In the genomic region with DNA sequence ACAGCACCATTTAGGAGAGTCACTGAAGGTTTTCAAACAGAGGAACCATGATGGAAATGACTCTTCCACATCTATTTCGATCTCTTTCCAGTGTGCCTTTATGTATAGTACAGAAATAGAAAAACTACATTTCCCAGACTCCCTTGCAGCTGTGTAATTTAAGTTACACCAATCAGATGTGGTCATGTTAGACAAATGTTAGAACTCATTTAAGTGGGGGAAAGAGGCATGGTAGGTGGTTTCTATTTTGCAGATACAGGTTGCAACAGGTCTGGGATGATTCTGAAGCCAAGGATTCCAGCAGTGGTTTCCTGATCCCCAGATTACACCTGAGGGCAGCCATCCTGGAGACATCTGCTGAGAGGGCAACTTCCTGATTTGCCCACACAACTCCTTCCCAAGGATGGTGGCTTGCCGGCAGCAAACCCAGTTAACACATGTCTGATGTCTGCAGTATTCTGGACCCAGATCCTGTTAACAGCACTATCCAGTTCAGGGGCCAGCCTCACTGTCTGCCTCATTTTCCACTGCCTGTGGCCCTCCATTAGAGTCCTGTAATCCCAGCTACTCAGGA, we compare ENCODE assay signal across 9 cellular contexts. TPM values are rescaled to one million over a fixed set of nuclear protein-coding genes. Genes with fewer than 3 reads are reported as not detected.
A peak's percentile ranks its signal among the peaks of the same experiment; 100 is the strongest.
DNase-seq lines count a peak whose midpoint lies in the region; ATAC-seq, FAIRE-seq and TF ChIP-seq lines count a peak whose summit lies in the region.
"Had no signal": no experiment of that assay in that cellular context is flagged by ENCODE, and none has a peak within 500 bp of the region (broad histone marks: within the 10 kb centered on the region; RNA-seq: fewer than 3 reads in every experiment).

No MANE protein-coding gene starts in this region.

- no peaks in the 10 kb centered on the region for H3K27me3 ChIP-seq in CD8-positive, alpha-beta memory T cell (ENCODE audit: insufficient read depth, low read length, poor library complexity, severe bottlenecking)
- H3K27me3 ChIP-seq in K562 (ENCODE audit: control insufficient read depth in 2 of 2, insufficient read depth in 2 of 2, low read length in 2 of 2) (no peaks in the 10 kb centered on the region), mucosa of rectum (ENCODE audit: control insufficient read depth in 2 of 2, insufficient read depth in 2 of 2, low read length in 2 of 2) (no peaks in the 10 kb centered on the region)

- TF ChIP-seq POLR2A in K562 (conservative IDR thresholded peaks at IDR 0.05), result no peak

- no peak for TF ChIP-seq RAD21 in K562 (CRISPR knock-in tag; conservative IDR thresholded peaks at IDR 0.05 in 1 of 2, IDR thresholded peaks at IDR 0.05 in 1 of 2)

- DNase-seq in CD8-positive, alpha-beta memory T cell, result peak in 2 of 5 donors; percentile 18 to 23
- DNase-seq in HT-29 (ENCODE audit: low spot score) (peak; percentile 1), K562 (ENCODE audit: extremely low read depth in 1 of 4, low spot score in 3 of 4) (peak; percentile 2 to 16 (median 10)), C1 segment of cervical spinal cord (lab: John Stamatoyannopoulos, UW) (no peak), endothelial cell (ENCODE audit: low spot score) (no peak)
- DNase-seq in activated CD4-positive, CD25-positive, alpha-beta regulatory T cell treated with anti-CD3 and anti-CD28 coated beads, Interleukin-2, amount 50 U/mL, for 72 hours, result no peak
- DNase-seq in stimulated activated naive CD4-positive, alpha-beta T cell treated with Interleukin-2 at 50 U/mL for 16 hours (lab: John Stamatoyannopoulos, UW), result no peak
- DNase-seq: NCI-H1436 treated with DMSO at 0.1 percent for 48 hours had no signal

- H3K27me3 Mint-ChIP-seq in CD8-positive, alpha-beta memory T cell, result peaks cover 3 to 5% of the 10 kb centered on the region in 2 donors
- H3K27me3 Mint-ChIP-seq in endothelial cell (ENCODE audit: unreplicated experiment), result peaks cover 5% of the 10 kb centered on the region

- H3K4me1 Mint-ChIP-seq in CD8-positive, alpha-beta memory T cell, result peaks cover 5 to 14% (median 12%) of the 10 kb centered on the region in 3 donors
- H3K4me1 Mint-ChIP-seq in endothelial cell (ENCODE audit: unreplicated experiment), result peaks cover 11% of the 10 kb centered on the region

- H3K4me2 ChIP-seq in K562 (ENCODE audit: insufficient read depth, low read length), result peak overlapping the region; percentile 41; the same call in 1 of the 2 replicates

- H3K9me3 ChIP-seq in CD8-positive, alpha-beta memory T cell (ENCODE audit: low read length), result no peaks in the 10 kb centered on the region
- H3K9me3 ChIP-seq in K562 (replicated peaks; ENCODE audit: control insufficient read depth, insufficient read depth, low read depth, low read length) (no peaks in the 10 kb centered on the region; the same call in 1 of the 2 replicates), mucosa of rectum (ENCODE audit: control insufficient read depth in 2 of 2, low read length in 2 of 2) (no peaks in the 10 kb centered on the region)

- H3K9me1 ChIP-seq in K562 (ENCODE audit: control insufficient read depth, insufficient read depth, low read length), result no peaks in the 10 kb centered on the region

- no peak for FAIRE-seq in K562 (lab: Jason Lieb, UNC)

- peak overlapping the region in 3 of 8 donors; percentile 45 to 59 (median 46) for H3K27ac Mint-ChIP-seq in CD8-positive, alpha-beta memory T cell
- H3K27ac Mint-ChIP-seq in endothelial cell (ENCODE audit: unreplicated experiment), result no peak overlapping the region

- WGBS in K562 (ENCODE audit: insufficient coverage, low coverage, missing lambda C conversion rate), result 0% methylated on average over 2 of the region's 2 CpGs

- H3K4me3 Mint-ChIP-seq in CD8-positive, alpha-beta memory T cell, result peak overlapping the region in 4 of 7 donors; percentile 12 to 62 (median 44)
- no peak overlapping the region for H3K4me3 Mint-ChIP-seq in endothelial cell (ENCODE audit: unreplicated experiment)

- intact Hi-C loops in K562 (cut with micrococcal nuclease), result no loop called here

- no peaks in the 10 kb centered on the region for H3K79me2 ChIP-seq in K562 (ENCODE audit: control insufficient read depth, insufficient read depth, low read length)

- H4K20me1 ChIP-seq in K562 (replicated peaks; ENCODE audit: control insufficient read depth, insufficient read depth, low read length), result no peaks in the 10 kb centered on the region

- H3K4me3 ChIP-seq in CD8-positive, alpha-beta memory T cell (ENCODE audit: low read length), result no peak overlapping the region
- H3K4me3 ChIP-seq in K562 (no peak overlapping the region), mucosa of rectum (ENCODE audit: low read length in 2 of 2) (no peak overlapping the region)

- no peaks in the 10 kb centered on the region for H3K9me3 Mint-ChIP-seq in CD8-positive, alpha-beta memory T cell
- H3K9me3 Mint-ChIP-seq in endothelial cell (ENCODE audit: unreplicated experiment), result no peaks in the 10 kb centered on the region

- CTCF ChIA-PET in CD8-positive, alpha-beta memory T cell (lab: Charles Lee), result no interaction called here
- CTCF ChIA-PET in K562 (lab: Yijun Ruan, JAX; ENCODE audit: low intra/inter-chr PET ratio), result no interaction called here

- BruUV-seq in K562 (replicated peaks; lab: Mats Ljungman, UMichigan), result no TSS peak

- TF ChIP-seq CTCF in K562 (IDR thresholded peaks at IDR 0.05 in 2 of 3, conservative IDR thresholded peaks at IDR 0.05 in 1 of 3; ENCODE audit: insufficient read depth in 2 of 3, low read depth in 1 of 3, low read length in 3 of 3), result no peak
- no peak for TF ChIP-seq CTCF in endothelial cell (IDR thresholded peaks at IDR 0.05; ENCODE audit: unreplicated experiment)

- no peak for TF ChIP-seq EP300 in K562 (IDR thresholded peaks at IDR 0.05; ENCODE audit: low read length)

- H2AFZ ChIP-seq in K562 (ENCODE audit: low read depth, low read length), result peak overlapping the region; percentile 72

- H3K9ac ChIP-seq in K562 (ENCODE audit: insufficient read depth in 1 of 2, low read depth in 2 of 2, low read length in 2 of 2) (no peak overlapping the region), mucosa of rectum (ENCODE audit: low read depth in 1 of 2, low read length in 2 of 2) (no peak overlapping the region)

- no peaks in the 10 kb centered on the region for H3K36me3 Mint-ChIP-seq in CD8-positive, alpha-beta memory T cell
- no peaks in the 10 kb centered on the region for H3K36me3 Mint-ChIP-seq in endothelial cell (ENCODE audit: low read depth, unreplicated experiment)

- ATAC-seq in K562, result peak; percentile 82

- H3K36me3 ChIP-seq in CD8-positive, alpha-beta memory T cell (ENCODE audit: insufficient read depth, low read length), result no peaks in the 10 kb centered on the region
- H3K36me3 ChIP-seq in K562 (ENCODE audit: control insufficient read depth, insufficient read depth, low read length), result no peaks in the 10 kb centered on the region
- no peaks in the 10 kb centered on the region for H3K36me3 ChIP-seq in mucosa of rectum (ENCODE audit: control insufficient read depth in 2 of 2, insufficient read depth in 2 of 2, low read length in 2 of 2)

- in situ Hi-C loops in K562 (cut with MboI), result no loop called here

- H3K27ac ChIP-seq in CD8-positive, alpha-beta memory T cell (ENCODE audit: low read depth, low read length), result no peak overlapping the region
- no peak overlapping the region for H3K27ac ChIP-seq in K562 (ENCODE audit: extremely low read depth, low read depth, low read length)
- peak overlapping the region; percentile 54 to 56 for H3K27ac ChIP-seq in mucosa of rectum (ENCODE audit: low read depth in 2 of 2, low read length in 2 of 2)

- POLR2A ChIA-PET in CD8-positive, alpha-beta memory T cell (lab: Charles Lee), result no interaction called here
- POLR2A ChIA-PET in K562 (lab: Yijun Ruan, JAX), result no interaction called here

- peaks cover 8% of the 10 kb centered on the region for H3K4me1 ChIP-seq in CD8-positive, alpha-beta memory T cell (ENCODE audit: insufficient read depth, low read length)
- H3K4me1 ChIP-seq in K562 (replicated peaks in 1 of 2; ENCODE audit: control insufficient read depth in 2 of 2, insufficient read depth in 2 of 2, low read length in 2 of 2) (no peaks in the 10 kb centered on the region), mucosa of rectum (ENCODE audit: control insufficient read depth in 2 of 2, insufficient read depth in 2 of 2, low read length in 2 of 2) (peaks cover 0 to 9% of the 10 kb centered on the region in 2 donors)

TF ChIP-seq in K562, 482 proteins besides CTCF, POLR2A, EP300 and RAD21 (continues in another document):
- no peak for TF ChIP-seq NONO (IDR thresholded peaks at IDR 0.05; ENCODE audit: low read depth in 2 of 2, low read length in 1 of 2)
- peak; percentile 68; the same call in 1 of the 2 replicates for TF ChIP-seq ZNF143 (CRISPR knock-in tag; IDR thresholded peaks at IDR 0.05)
- TF ChIP-seq ZNF668 (CRISPR knock-in tag; IDR thresholded peaks at IDR 0.05), result no peak

RNA-seq across cellular contexts. Expression of gene PDK3, which starts 38.7 kb away (rescaled TPM):
- total RNA-seq in CD8-positive, alpha-beta memory T cell, result 10 to 100 TPM; 26.0 to 26.4 TPM
- polyA plus RNA-seq in CD8-positive, alpha-beta memory T cell, result 48.3 TPM
- 2.0 and 2.1 TPM in 2 replicates for total RNA-seq in HT-29 (2014; rRNA removed; shearing (Covaris generic))
- 0.39 and 2.7 TPM in 2 replicates for total RNA-seq in K562 (2011; cell fraction: chromatin; rRNA removed; ENCODE audit: low replicate concordance)
- 0.39 and 1.0 TPM in 2 replicates for total RNA-seq in K562 (2011; cell fraction: nucleolus; rRNA removed)
- total RNA-seq in K562 (2011; cell fraction: nucleoplasm; rRNA removed), result 0.61 and 0.81 TPM in 2 replicates
- total RNA-seq in K562 (2014; rRNA removed) (0.69 and 0.95 TPM in 2 replicates), K562 (2014; rRNA removed; fragmentation: Illumina TruSeq; extraction: Trizol) (0.95 and 1.2 TPM in 2 replicates), K562 (2015; rRNA removed; fragmentation: Illumina TruSeq; extraction: Trizol) (0.72 and 0.91 TPM in 2 replicates), K562 (2021) (1.0 TPM in 2 replicates), endothelial cell (ENCODE audit: unreplicated experiment) (11.6 TPM)
- polyA plus RNA-seq in K562 (2011; rRNA removed) (1.6 and 4.9 TPM in 2 replicates), K562 (2014; fragmentation: Illumina TruSeq; extraction: Trizol) (0.79 and 1.3 TPM in 2 replicates), K562 (2014; fragmentation: Nextera tagmentation; extraction: Ambion mirVana) (under 1 TPM; 0.20 to 0.29 TPM), K562 (2014; rRNA removed) (1.1 and 1.4 TPM in 2 replicates)
- polyA plus RNA-seq in K562 (2011; cell fraction: cytosol; rRNA removed), result 1.2 and 1.8 TPM in 2 replicates
- polyA plus RNA-seq in K562 (2011; cell fraction: nucleus; rRNA removed), result 0.79 and 1.00 TPM in 2 replicates
- 1.2 and 1.4 TPM in 2 replicates for polyA plus RNA-seq in K562 (2012)
- 1.4 and 4.2 TPM in 2 replicates for polyA minus RNA-seq in K562 (2011; rRNA and poly(A)+ RNA removed)
- polyA minus RNA-seq in K562 (2011; cell fraction: cytosol; rRNA and poly(A)+ RNA removed), result 1.2 and 1.5 TPM in 2 replicates
- polyA minus RNA-seq in K562 (2011; cell fraction: nucleus; rRNA and poly(A)+ RNA removed), result 0.22 and 0.54 TPM in 2 replicates

Comparison
In these comparisons a context has a peak if more than half of its experiments do, and no peak if none do; other contexts are left out.
1. DNase-seq: peak in HT-29 (single experiment) and K562 (4 of 4); none in C1 segment of cervical spinal cord (0 of 14), activated CD4-positive, CD25-positive, alpha-beta regulatory T cell treated with anti-CD3 and anti-CD28 coated beads, Interleukin-2, amount 50 U/mL, for 72 hours (single experiment), stimulated activated naive CD4-positive, alpha-beta T cell treated with Interleukin-2 at 50 U/mL for 16 hours (single experiment) and endothelial cell (single experiment).
2. H3K27ac ChIP-seq: peak in mucosa of rectum (2 of 2); none in CD8-positive, alpha-beta memory T cell (single experiment) and K562 (single experiment).